In genomic region chr11:11574373-11574772, GRCh38 we compare ENCODE assay signal across 28 cellular contexts.
"Had no signal": no experiment of that assay in that cellular context is flagged by ENCODE, and none has a peak within 500 bp of the region (broad histone marks: within the 10 kb centered on the region; RNA-seq: fewer than 3 reads in every experiment).

No MANE protein-coding gene starts in this region.

- H3K27ac Mint-ChIP-seq: activated CD8-positive, alpha-beta T cell treated with anti-CD3 and anti-CD28 coated beads, Interleukin-2, amount 10 ng/mL, durations not matched to agents 7 days and 5 days; activated naive CD4-positive, alpha-beta T cell treated with anti-CD3 and anti-CD28 coated beads, Interleukin-2, amount 10 ng/mL, durations not matched to agents 7 days and 5 days; activated naive CD8-positive, alpha-beta T cell treated with anti-CD3 and anti-CD28 coated beads for 36 hours; activated T-cell treated with anti-CD3 and anti-CD28 coated beads, Interleukin-2, amount 50 U/mL, for 72 hours; activated T-helper 2 cell treated with anti-CD3 and anti-CD28 coated beads, Interferon-gamma antibody, Interleukin-2, Interleukin-4, amounts not matched to agents 10 μg/mL and 5 μg/mL and 100 μg/mL, durations not matched to agents 14 hours and 24 hours and 36 hours; T-helper 1 cell treated with Interleukin-12 subunit alpha and Interleukin-12 subunit beta and Interleukin-4 antibody, amounts not matched to agents 30 μg/mL and 1 μg/mL, for 36 hours; WTC11 had no signal

- H3K27me3 ChIP-seq: brain microvascular endothelial cell, cardiac muscle cell, SJSA1 had no signal

- H3K9me3 Mint-ChIP-seq: activated naive CD4-positive, alpha-beta T cell treated with anti-CD3 and anti-CD28 coated beads, Interleukin-2, amount 10 ng/mL, durations not matched to agents 7 days and 5 days; activated naive CD8-positive, alpha-beta T cell treated with anti-CD3 and anti-CD28 coated beads for 36 hours; activated T-cell treated with anti-CD3 and anti-CD28 coated beads, Interleukin-2, amount 50 U/mL, for 72 hours; activated T-helper 2 cell treated with anti-CD3 and anti-CD28 coated beads, Interferon-gamma antibody, Interleukin-2, Interleukin-4, amounts not matched to agents 10 μg/mL and 5 μg/mL and 100 μg/mL, durations not matched to agents 14 hours and 24 hours and 36 hours; T-helper 1 cell treated with Interleukin-12 subunit alpha and Interleukin-12 subunit beta and Interleukin-4 antibody, amounts not matched to agents 30 μg/mL and 1 μg/mL, for 36 hours; WTC11 had no signal

- H3K4me1 Mint-ChIP-seq: activated naive CD4-positive, alpha-beta T cell treated with anti-CD3 and anti-CD28 coated beads, Interleukin-2, amount 10 ng/mL, durations not matched to agents 7 days and 5 days had no signal

- H3K4me3 ChIP-seq: cardiac muscle cell, SJSA1 had no signal

- H3K27ac ChIP-seq: brain microvascular endothelial cell, cardiac muscle cell, RWPE1, SJSA1 had no signal

- H3K4me3 Mint-ChIP-seq: activated CD8-positive, alpha-beta T cell treated with anti-CD3 and anti-CD28 coated beads, Interleukin-2, amount 10 ng/mL, durations not matched to agents 7 days and 5 days; activated naive CD4-positive, alpha-beta T cell treated with anti-CD3 and anti-CD28 coated beads, Interleukin-2, amount 10 ng/mL, durations not matched to agents 7 days and 5 days; activated naive CD8-positive, alpha-beta T cell treated with anti-CD3 and anti-CD28 coated beads for 36 hours; activated T-cell treated with anti-CD3 and anti-CD28 coated beads, Interleukin-2, amount 50 U/mL, for 72 hours; T-helper 1 cell treated with Interleukin-12 subunit alpha and Interleukin-12 subunit beta and Interleukin-4 antibody, amounts not matched to agents 30 μg/mL and 1 μg/mL, for 36 hours; WTC11 had no signal

- ATAC-seq: activated CD8-positive, alpha-beta T cell treated with anti-CD3 and anti-CD28 coated beads, Interleukin-2, amount 10 ng/mL, durations not matched to agents 7 days and 5 days; activated T-cell treated with anti-CD3 and anti-CD28 coated beads, Interleukin-2, amount 50 U/mL, for 72 hours; Panc1; WTC11 had no signal

- H3K36me3 ChIP-seq: brain microvascular endothelial cell, cardiac muscle cell, SJSA1 had no signal

- H3K9me3 ChIP-seq: SJSA1 had no signal

- H3K27me3 Mint-ChIP-seq: activated naive CD4-positive, alpha-beta T cell treated with anti-CD3 and anti-CD28 coated beads, Interleukin-2, amount 10 ng/mL, durations not matched to agents 7 days and 5 days; activated naive CD8-positive, alpha-beta T cell treated with anti-CD3 and anti-CD28 coated beads for 36 hours had no signal

- DNase-seq: activated CD4-positive, alpha-beta T cell treated with anti-CD3 and anti-CD28 coated beads for 48 hours; activated CD4-positive, alpha-beta T cell treated with anti-CD3 and anti-CD28 coated beads, Interleukin-2, amount 50 U/mL, for 4 hours; activated CD4-positive, CD25-positive, alpha-beta regulatory T cell treated with anti-CD3 and anti-CD28 coated beads, Interleukin-2, amount 50 U/mL, for 72 hours; activated CD8-positive, alpha-beta T cell treated with anti-CD3 and anti-CD28 coated beads, Interleukin-2, amount 10 ng/mL, durations not matched to agents 7 days and 5 days; activated gamma-delta T cell treated with Interleukin-2 at 50 U/mL for 16 hours; activated naive CD4-positive, alpha-beta T cell treated with anti-CD3 and anti-CD28 coated beads, Interleukin-2, amount 10 ng/mL, durations not matched to agents 7 days and 5 days; activated naive CD8-positive, alpha-beta T cell treated with anti-CD3 and anti-CD28 coated beads for 36 hours; activated T-cell treated with anti-CD3 and anti-CD28 coated beads, Interleukin-2, amount 50 U/mL, for 72 hours; brain microvascular endothelial cell; IMR-90; KG1; NCI-H1048; NCI-H1417; NCI-H1694; NCI-H2029; NCI-H2107; NCI-H345; NCI-H510A; NCI-H82; OCI-M1; Right ventricle myocardium superior had no signal

- H3K36me3 Mint-ChIP-seq: activated naive CD4-positive, alpha-beta T cell treated with anti-CD3 and anti-CD28 coated beads, Interleukin-2, amount 10 ng/mL, durations not matched to agents 7 days and 5 days; activated naive CD8-positive, alpha-beta T cell treated with anti-CD3 and anti-CD28 coated beads for 36 hours; WTC11 had no signal
